Comparison of ENCODE assay signal across 19 cellular contexts in genomic region chr17:52027620-52028019, GRCh38.
DNase-seq lines count a peak whose midpoint lies in the region; ATAC-seq, FAIRE-seq and TF ChIP-seq lines count a peak whose summit lies in the region.
"Had no signal": no experiment of that assay in that cellular context is flagged by ENCODE, and none has a peak within 500 bp of the region (broad histone marks: within the 10 kb centered on the region; RNA-seq: fewer than 3 reads in every experiment).

No MANE protein-coding gene starts in this region.

- peak; percentile 63 for DNase-seq in AG10803 (ENCODE audit: low read depth)
- DNase-seq in LHCN-M2 (ENCODE audit: low read depth) = peak; percentile 87
- peak; percentile 88 for DNase-seq in bronchial epithelial cell (ENCODE audit: low read depth)
- no peak for DNase-seq in mesendoderm
- DNase-seq in nephron progenitor cell = no peak
- DNase-seq in DMS 273 (lab: John Stamatoyannopoulos, UW; ENCODE audit: unreplicated experiment) = no peak
- DNase-seq in kidney = no peak
- DNase-seq in stimulated activated naive CD8-positive, alpha-beta T cell treated with anti-CD3 and anti-CD28 coated beads, Interleukin-15, amount 100 ng/mL, for 72 hours = no peak
- DNase-seq: activated CD8-positive, alpha-beta T cell treated with anti-CD3 and anti-CD28 coated beads for 36 hours; BE2C; DND-41; erythroblast; PC-9; stimulated activated CD4-positive, alpha-beta T cell treated with anti-CD3 and anti-CD28 coated beads, Interleukin-1b, Interleukin-23, amount 100 ng/mL, for 48 hours; T-helper 9 cell had no signal

- H3K9me3 ChIP-seq in kidney (ENCODE audit: control insufficient read depth in 1 of 2, low read length in 2 of 2) = no peaks in the 10 kb centered on the region
- H3K9me3 ChIP-seq: BE2C, prostate gland, vagina had no signal

- no peak overlapping the region for H3K9ac ChIP-seq in mesendoderm (ENCODE audit: low read length)
- H3K9ac ChIP-seq in kidney (ENCODE audit: low read length in 2 of 2) = no peak overlapping the region

- H3K79me2 ChIP-seq in mesendoderm (ENCODE audit: control insufficient read depth, insufficient read depth, low read length) = no peaks in the 10 kb centered on the region

- no peak overlapping the region for H2AK5ac ChIP-seq in mesendoderm (ENCODE audit: low read length)

- no peak overlapping the region for H3K23ac ChIP-seq in mesendoderm (ENCODE audit: low read length)

- no peaks in the 10 kb centered on the region for H3K36me3 Mint-ChIP-seq in nephron progenitor cell (ENCODE audit: low read depth)

- intact Hi-C loops in kidney (cut with DNase I) = no loop called here

- H2BK120ac ChIP-seq in mesendoderm (ENCODE audit: low read depth, low read length) = no peak overlapping the region

- FAIRE-seq in bronchial epithelial cell (lab: Jason Lieb, UNC) = no peak
- FAIRE-seq in kidney (lab: Jason Lieb, UNC) = no peak

- no peaks in the 10 kb centered on the region for H3K27me3 ChIP-seq in bronchial epithelial cell (ENCODE audit: control insufficient read depth, insufficient read depth, low read length)
- no peaks in the 10 kb centered on the region for H3K27me3 ChIP-seq in mesendoderm (ENCODE audit: insufficient read depth, low read length, poor library complexity)
- H3K27me3 ChIP-seq: BE2C, vagina had no signal

- H3K36me3 ChIP-seq in bronchial epithelial cell (ENCODE audit: control insufficient read depth, insufficient read depth, low read length) (no peaks in the 10 kb centered on the region), mesendoderm (ENCODE audit: control insufficient read depth, insufficient read depth, low read length) (no peaks in the 10 kb centered on the region), kidney (ENCODE audit: control insufficient read depth in 1 of 2, insufficient read depth in 2 of 2, low read length in 2 of 2) (no peaks in the 10 kb centered on the region)
- H3K36me3 ChIP-seq: BE2C, prostate gland, vagina had no signal

- H3K4ac ChIP-seq in mesendoderm (ENCODE audit: low read depth, low read length) = no peak overlapping the region

- H4K5ac ChIP-seq in mesendoderm (ENCODE audit: low read length) = no peak overlapping the region

- peak overlapping the region; percentile 56 for H2BK5ac ChIP-seq in mesendoderm (ENCODE audit: low read length)

- H3K27ac Mint-ChIP-seq in nephron progenitor cell = no peak overlapping the region
- no peak overlapping the region for H3K27ac Mint-ChIP-seq in stimulated activated naive CD8-positive, alpha-beta T cell treated with anti-CD3 and anti-CD28 coated beads, Interleukin-15, amount 100 ng/mL, for 72 hours
- H3K27ac Mint-ChIP-seq: activated CD8-positive, alpha-beta T cell treated with anti-CD3 and anti-CD28 coated beads for 36 hours had no signal

- no peak overlapping the region for H3K4me3 ChIP-seq in AG10803 (ENCODE audit: low read length)
- no peak overlapping the region for H3K4me3 ChIP-seq in bronchial epithelial cell (ENCODE audit: low read depth, low read length)
- H3K4me3 ChIP-seq in mesendoderm (ENCODE audit: low read length) = no peak overlapping the region
- no peak overlapping the region for H3K4me3 ChIP-seq in kidney (ENCODE audit: low read length in 2 of 2)
- H3K4me3 ChIP-seq: PC-9, prostate gland, vagina had no signal

- H3K18ac ChIP-seq in mesendoderm (ENCODE audit: low read length) = no peak overlapping the region

- peaks cover 4% of the 10 kb centered on the region for H3K4me1 ChIP-seq in mesendoderm (ENCODE audit: control insufficient read depth, low read depth, low read length)
- no peaks in the 10 kb centered on the region for H3K4me1 ChIP-seq in kidney (ENCODE audit: control insufficient read depth in 1 of 2, insufficient read depth in 1 of 2, low read depth in 1 of 2, low read length in 2 of 2)
- H3K4me1 ChIP-seq: prostate gland had no signal

- H3K27ac ChIP-seq in mesendoderm (ENCODE audit: low read depth, low read length) (no peak overlapping the region), kidney (ENCODE audit: low read depth in 2 of 2, low read length in 2 of 2) (no peak overlapping the region)
- H3K27ac ChIP-seq: PC-9, prostate gland, vagina had no signal

- ATAC-seq in stimulated activated naive CD8-positive, alpha-beta T cell treated with anti-CD3 and anti-CD28 coated beads, Interleukin-15, amount 100 ng/mL, for 72 hours = no peak
- ATAC-seq: activated CD8-positive, alpha-beta T cell treated with anti-CD3 and anti-CD28 coated beads for 36 hours; HCT116 had no signal

- H3K56ac ChIP-seq in mesendoderm (ENCODE audit: low read length) = no peak overlapping the region

- H3K9me3 Mint-ChIP-seq in nephron progenitor cell = no peaks in the 10 kb centered on the region
- H3K9me3 Mint-ChIP-seq in stimulated activated naive CD8-positive, alpha-beta T cell treated with anti-CD3 and anti-CD28 coated beads, Interleukin-15, amount 100 ng/mL, for 72 hours = no peaks in the 10 kb centered on the region
- H3K9me3 Mint-ChIP-seq: activated CD8-positive, alpha-beta T cell treated with anti-CD3 and anti-CD28 coated beads for 36 hours had no signal

- H3K4me3 Mint-ChIP-seq in nephron progenitor cell = no peak overlapping the region
- H3K4me3 Mint-ChIP-seq in stimulated activated naive CD8-positive, alpha-beta T cell treated with anti-CD3 and anti-CD28 coated beads, Interleukin-15, amount 100 ng/mL, for 72 hours = no peak overlapping the region
- H3K4me3 Mint-ChIP-seq: activated CD8-positive, alpha-beta T cell treated with anti-CD3 and anti-CD28 coated beads for 36 hours; central memory CD8-positive, alpha-beta T cell had no signal

- H3K4me2 ChIP-seq in mesendoderm (ENCODE audit: low read length) = no peak overlapping the region
- H3K4me2 ChIP-seq: PC-9 had no signal

- no peaks in the 10 kb centered on the region for H3K4me1 Mint-ChIP-seq in nephron progenitor cell
- no peaks in the 10 kb centered on the region for H3K4me1 Mint-ChIP-seq in stimulated activated naive CD8-positive, alpha-beta T cell treated with anti-CD3 and anti-CD28 coated beads, Interleukin-15, amount 100 ng/mL, for 72 hours
- H3K4me1 Mint-ChIP-seq: central memory CD8-positive, alpha-beta T cell had no signal

- TF ChIP-seq CTCF in AG10803 (conservative IDR thresholded peaks at IDR 0.05; ENCODE audit: low read length) (no peak), bronchial epithelial cell (IDR thresholded peaks at IDR 0.05; ENCODE audit: insufficient read depth, low read length, severe bottlenecking) (no peak), nephron progenitor cell (IDR thresholded peaks at IDR 0.05) (no peak), kidney (IDR thresholded peaks at IDR 0.05; ENCODE audit: borderline replicate concordance, extremely low read depth, insufficient read depth) (no peak)

- no peaks in the 10 kb centered on the region for H3K27me3 Mint-ChIP-seq in nephron progenitor cell (ENCODE audit: low read depth, poor library complexity)
- peaks cover 9% of the 10 kb centered on the region for H3K27me3 Mint-ChIP-seq in stimulated activated naive CD8-positive, alpha-beta T cell treated with anti-CD3 and anti-CD28 coated beads, Interleukin-15, amount 100 ng/mL, for 72 hours
- H3K27me3 Mint-ChIP-seq: activated CD8-positive, alpha-beta T cell treated with anti-CD3 and anti-CD28 coated beads for 36 hours; central memory CD8-positive, alpha-beta T cell had no signal

- H4K8ac ChIP-seq in mesendoderm (ENCODE audit: low read depth, low read length) = no peak overlapping the region

- no peak overlapping the region for H2BK15ac ChIP-seq in mesendoderm (replicated peaks; ENCODE audit: low read depth)

- no peaks in the 10 kb centered on the region for H3K79me1 ChIP-seq in mesendoderm (ENCODE audit: low read length)

Comparison
In these comparisons a context has a peak if more than half of its experiments do, and no peak if none do; other contexts are left out.
1. DNase-seq: peak in AG10803 (single experiment), LHCN-M2 (single experiment) and bronchial epithelial cell (single experiment); none in mesendoderm (single experiment), nephron progenitor cell (single experiment), DMS 273 (single experiment), kidney (single experiment) and stimulated activated naive CD8-positive, alpha-beta T cell treated with anti-CD3 and anti-CD28 coated beads, Interleukin-15, amount 100 ng/mL, for 72 hours (0 of 2).